1 cellular context compared by ENCODE assay signal in genomic region chr1:219324629-219325367, GRCh38.
TF ChIP-seq lines count a peak whose summit lies in the region.

No MANE protein-coding gene starts in this region.

TF ChIP-seq in SK-N-SH, 30 proteins besides CTCF, POLR2A, EP300 and RAD21 (continued from another document):
- TF ChIP-seq MAX (IDR thresholded peaks at IDR 0.05; ENCODE audit: low read depth), result peak; percentile 37; the same call in 1 of the 2 replicates
- no peak for TF ChIP-seq FOXJ3 (CRISPR knock-in tag; IDR thresholded peaks at IDR 0.05)
- TF ChIP-seq EZH2phosphoT487 (IDR thresholded peaks at IDR 0.05; ENCODE audit: borderline replicate concordance, low read depth), result no peak
- no peak for TF ChIP-seq USF2 (IDR thresholded peaks at IDR 0.05; ENCODE audit: borderline replicate concordance, low read depth, low read length)
- peak; percentile 22; the same call in 1 of the 2 replicates for TF ChIP-seq GABPA (IDR thresholded peaks at IDR 0.05; ENCODE audit: low read depth)
- TF ChIP-seq SIN3A (IDR thresholded peaks at IDR 0.05; ENCODE audit: borderline replicate concordance, low read depth, low read length), result 0 out of 2 replicates have a peak, but pooled peaks have one; percentile 35
- TF ChIP-seq TAF1 (IDR thresholded peaks at IDR 0.05; ENCODE audit: borderline replicate concordance, low read depth, low read length), result no peak
- no peak for TF ChIP-seq NRF1 (IDR thresholded peaks at IDR 0.05; ENCODE audit: low read depth, low read length)
- TF ChIP-seq GATA2 (CRISPR knock-in tag; IDR thresholded peaks at IDR 0.05), result no peak
- no peak for TF ChIP-seq USF1 (IDR thresholded peaks at IDR 0.05; ENCODE audit: borderline replicate concordance, low read depth)
- no peak for TF ChIP-seq RCOR1 (IDR thresholded peaks at IDR 0.05; ENCODE audit: low read length)
- peak; percentile 93 for TF ChIP-seq FOXM1 (IDR thresholded peaks at IDR 0.05; ENCODE audit: low read depth)
- no peak for TF ChIP-seq IRF3 (IDR thresholded peaks at IDR 0.05; ENCODE audit: low read depth, low read length)
- no peak for TF ChIP-seq MXI1 (IDR thresholded peaks at IDR 0.05; ENCODE audit: low read depth, low read length)
- peak; percentile 19; the same call in 1 of the 2 replicates for TF ChIP-seq ELF1 (IDR thresholded peaks at IDR 0.05)
- TF ChIP-seq JUND (IDR thresholded peaks at IDR 0.05), result peak; percentile 99
- no peak for TF ChIP-seq RFX5 (IDR thresholded peaks at IDR 0.05; ENCODE audit: low read length)
- no peak for TF ChIP-seq CHD2 (IDR thresholded peaks at IDR 0.05; ENCODE audit: low read length, partially characterized antibody)
- TF ChIP-seq TEAD4 (IDR thresholded peaks at IDR 0.05; ENCODE audit: borderline replicate concordance, insufficient read depth), result peak; percentile 98
- TF ChIP-seq SMC3 (IDR thresholded peaks at IDR 0.05; ENCODE audit: low read depth, low read length), result no peak
- peak; percentile 98 for TF ChIP-seq TCF12 (IDR thresholded peaks at IDR 0.05)
